1 cellular context compared by ENCODE assay signal in genomic region chr13:114049626-114050101, GRCh38.
TF ChIP-seq lines count a peak whose summit lies in the region.

No MANE protein-coding gene starts in this region.

TF ChIP-seq in GM12878, 131 proteins besides CTCF, POLR2A, EP300 and RAD21 (continued from another document):
- TF ChIP-seq, protein P1, sequence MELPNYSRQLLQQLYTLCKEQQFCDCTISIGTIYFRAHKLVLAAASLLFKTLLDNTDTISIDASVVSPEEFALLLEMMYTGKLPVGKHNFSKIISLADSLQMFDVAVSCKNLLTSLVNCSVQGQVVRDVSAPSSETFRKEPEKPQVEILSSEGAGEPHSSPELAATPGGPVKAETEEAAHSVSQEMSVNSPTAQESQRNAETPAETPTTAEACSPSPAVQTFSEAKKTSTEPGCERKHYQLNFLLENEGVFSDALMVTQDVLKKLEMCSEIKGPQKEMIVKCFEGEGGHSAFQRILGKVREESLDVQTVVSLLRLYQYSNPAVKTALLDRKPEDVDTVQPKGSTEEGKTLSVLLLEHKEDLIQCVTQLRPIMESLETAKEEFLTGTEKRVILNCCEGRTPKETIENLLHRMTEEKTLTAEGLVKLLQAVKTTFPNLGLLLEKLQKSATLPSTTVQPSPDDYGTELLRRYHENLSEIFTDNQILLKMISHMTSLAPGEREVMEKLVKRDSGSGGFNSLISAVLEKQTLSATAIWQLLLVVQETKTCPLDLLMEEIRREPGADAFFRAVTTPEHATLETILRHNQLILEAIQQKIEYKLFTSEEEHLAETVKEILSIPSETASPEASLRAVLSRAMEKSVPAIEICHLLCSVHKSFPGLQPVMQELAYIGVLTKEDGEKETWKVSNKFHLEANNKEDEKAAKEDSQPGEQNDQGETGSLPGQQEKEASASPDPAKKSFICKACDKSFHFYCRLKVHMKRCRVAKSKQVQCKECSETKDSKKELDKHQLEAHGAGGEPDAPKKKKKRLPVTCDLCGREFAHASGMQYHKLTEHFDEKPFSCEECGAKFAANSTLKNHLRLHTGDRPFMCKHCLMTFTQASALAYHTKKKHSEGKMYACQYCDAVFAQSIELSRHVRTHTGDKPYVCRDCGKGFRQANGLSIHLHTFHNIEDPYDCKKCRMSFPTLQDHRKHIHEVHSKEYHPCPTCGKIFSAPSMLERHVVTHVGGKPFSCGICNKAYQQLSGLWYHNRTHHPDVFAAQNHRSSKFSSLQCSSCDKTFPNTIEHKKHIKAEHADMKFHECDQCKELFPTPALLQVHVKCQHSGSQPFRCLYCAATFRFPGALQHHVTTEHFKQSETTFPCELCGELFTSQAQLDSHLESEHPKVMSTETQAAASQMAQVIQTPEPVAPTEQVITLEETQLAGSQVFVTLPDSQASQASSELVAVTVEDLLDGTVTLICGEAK (IDR thresholded peaks at IDR 0.05; ENCODE audit: borderline replicate concordance) = no peak
- TF ChIP-seq HDAC6 (IDR thresholded peaks at IDR 0.05; ENCODE audit: unreplicated experiment) (no peak), ATF7 (IDR thresholded peaks at IDR 0.05; ENCODE audit: low read depth) (no peak), SMAD1 (IDR thresholded peaks at IDR 0.05; ENCODE audit: low read depth, partially characterized antibody) (no peak)
- TF ChIP-seq, protein P2, sequence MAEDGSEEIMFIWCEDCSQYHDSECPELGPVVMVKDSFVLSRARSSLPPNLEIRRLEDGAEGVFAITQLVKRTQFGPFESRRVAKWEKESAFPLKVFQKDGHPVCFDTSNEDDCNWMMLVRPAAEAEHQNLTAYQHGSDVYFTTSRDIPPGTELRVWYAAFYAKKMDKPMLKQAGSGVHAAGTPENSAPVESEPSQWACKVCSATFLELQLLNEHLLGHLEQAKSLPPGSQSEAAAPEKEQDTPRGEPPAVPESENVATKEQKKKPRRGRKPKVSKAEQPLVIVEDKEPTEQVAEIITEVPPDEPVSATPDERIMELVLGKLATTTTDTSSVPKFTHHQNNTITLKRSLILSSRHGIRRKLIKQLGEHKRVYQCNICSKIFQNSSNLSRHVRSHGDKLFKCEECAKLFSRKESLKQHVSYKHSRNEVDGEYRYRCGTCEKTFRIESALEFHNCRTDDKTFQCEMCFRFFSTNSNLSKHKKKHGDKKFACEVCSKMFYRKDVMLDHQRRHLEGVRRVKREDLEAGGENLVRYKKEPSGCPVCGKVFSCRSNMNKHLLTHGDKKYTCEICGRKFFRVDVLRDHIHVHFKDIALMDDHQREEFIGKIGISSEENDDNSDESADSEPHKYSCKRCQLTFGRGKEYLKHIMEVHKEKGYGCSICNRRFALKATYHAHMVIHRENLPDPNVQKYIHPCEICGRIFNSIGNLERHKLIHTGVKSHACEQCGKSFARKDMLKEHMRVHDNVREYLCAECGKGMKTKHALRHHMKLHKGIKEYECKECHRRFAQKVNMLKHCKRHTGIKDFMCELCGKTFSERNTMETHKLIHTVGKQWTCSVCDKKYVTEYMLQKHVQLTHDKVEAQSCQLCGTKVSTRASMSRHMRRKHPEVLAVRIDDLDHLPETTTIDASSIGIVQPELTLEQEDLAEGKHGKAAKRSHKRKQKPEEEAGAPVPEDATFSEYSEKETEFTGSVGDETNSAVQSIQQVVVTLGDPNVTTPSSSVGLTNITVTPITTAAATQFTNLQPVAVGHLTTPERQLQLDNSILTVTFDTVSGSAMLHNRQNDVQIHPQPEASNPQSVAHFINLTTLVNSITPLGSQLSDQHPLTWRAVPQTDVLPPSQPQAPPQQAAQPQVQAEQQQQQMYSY (CRISPR knock-in tag; IDR thresholded peaks at IDR 0.05) = no peak
TF ChIP-seq in GM12878: peak in this region for 0.
